ENCODE assay signal across 16 cellular contexts in the genomic region with DNA sequence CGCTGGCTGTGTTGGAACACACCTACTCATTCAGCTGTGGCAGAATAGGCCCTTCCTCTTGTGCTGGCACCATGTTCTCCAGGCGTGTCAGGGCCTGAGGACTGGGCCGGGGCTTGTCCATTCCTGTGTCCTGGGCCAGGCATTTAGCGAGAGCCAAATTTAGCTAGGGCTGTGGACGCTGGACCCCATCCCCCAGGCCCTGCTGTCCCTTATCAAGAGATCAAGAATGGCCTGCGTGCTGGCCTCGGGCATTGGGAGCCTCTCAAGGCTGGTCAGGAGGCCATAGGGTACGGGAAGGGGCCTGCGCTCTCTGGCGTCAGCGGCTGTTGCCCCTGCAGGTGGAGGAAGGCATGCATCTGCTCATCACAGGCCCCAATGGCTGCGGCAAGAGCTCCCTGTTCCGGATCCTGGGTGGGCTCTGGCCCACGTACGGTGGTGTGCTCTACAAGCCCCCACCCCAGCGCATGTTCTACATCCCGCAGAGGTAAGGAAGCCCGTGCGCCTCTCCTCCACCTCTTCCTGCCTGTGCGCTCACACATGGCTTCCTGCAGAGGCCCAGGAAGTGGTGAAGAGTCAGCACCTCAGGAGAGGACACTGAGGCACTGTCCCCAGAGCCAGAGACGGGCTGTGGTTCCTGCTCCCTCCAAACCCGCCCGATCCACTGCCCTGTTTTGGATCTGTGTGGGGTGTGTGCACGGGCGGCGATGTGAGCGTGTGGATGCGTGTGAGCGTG. TPM values are rescaled to one million over a fixed set of nuclear protein-coding genes. Genes with fewer than 3 reads are reported as not detected.
DNase-seq lines count a peak whose midpoint lies in the region; ATAC-seq and TF ChIP-seq lines count a peak whose summit lies in the region.
"Had no signal": no experiment of that assay in that cellular context is flagged by ENCODE, and none has a peak within 500 bp of the region (broad histone marks: within the 10 kb centered on the region; RNA-seq: fewer than 3 reads in every experiment).

No MANE protein-coding gene starts in this region.

- H3K27me3 ChIP-seq in spleen (replicated peaks in 1 of 7) = peaks cover 0 to 7% (median 0%) of the 10 kb centered on the region in 7 donors
- no peaks in the 10 kb centered on the region for H3K27me3 ChIP-seq in stomach
- H3K27me3 ChIP-seq: left lung, tibial nerve had no signal

- TF ChIP-seq POLR2A in spleen (IDR thresholded peaks at IDR 0.05) = no peak
- TF ChIP-seq POLR2A in stomach (IDR thresholded peaks at IDR 0.05) = no peak

- no peaks in the 10 kb centered on the region for H3K27me3 Mint-ChIP-seq in activated naive CD8-positive, alpha-beta T cell
- H3K27me3 Mint-ChIP-seq: naive B cell had no signal

- peak; percentile 25 for DNase-seq in activated naive CD4-positive, alpha-beta T cell treated with Interleukin-2 at 50 U/mL for 16 hours
- no peak for DNase-seq in activated naive CD4-positive, alpha-beta T cell (lab: John Stamatoyannopoulos, UW)
- DNase-seq in spleen (peak; percentile 68), SW480 (ENCODE audit: low spot score) (no peak), stomach (no peak)
- DNase-seq: activated gamma-delta T cell, foreskin fibroblast, left lung, naive B cell, NCI-H187, NCI-H526, WERI-Rb-1 had no signal

- H3K9me3 Mint-ChIP-seq in activated naive CD8-positive, alpha-beta T cell (ENCODE audit: low read depth) = no peaks in the 10 kb centered on the region

- no peak overlapping the region for H3K4me3 Mint-ChIP-seq in activated naive CD8-positive, alpha-beta T cell

- H3K4me1 Mint-ChIP-seq in activated naive CD8-positive, alpha-beta T cell (ENCODE audit: low read depth) = peaks cover 22% of the 10 kb centered on the region

- intact Hi-C loops in spleen (cut with DNase I; ENCODE audit: low total_unique reads) = no loop called here
- intact Hi-C loops in stomach (cut with DNase I; ENCODE audit: low total_unique reads) = no loop called here

- no peak for TF ChIP-seq EP300 in stomach (IDR thresholded peaks at IDR 0.05)

- H3K9me3 ChIP-seq in KOPT-K1 (ENCODE audit: insufficient read depth, low read length, poor library complexity, severe bottlenecking) = no peaks in the 10 kb centered on the region
- H3K9me3 ChIP-seq in spleen = no peaks in the 10 kb centered on the region
- H3K9me3 ChIP-seq in stomach = peaks cover 0 to 4% (median 0%) of the 10 kb centered on the region in 4 donors
- H3K9me3 ChIP-seq: left lung, tibial nerve had no signal

- no peaks in the 10 kb centered on the region; the same call in 1 of the 2 replicates for H3K36me3 ChIP-seq in KOPT-K1 (ENCODE audit: insufficient read depth, low read length)
- H3K36me3 ChIP-seq in spleen = peaks cover 0 to 60% (median 4%) of the 10 kb centered on the region in 6 donors
- H3K36me3 ChIP-seq in stomach = peaks cover 0 to 45% (median 30%) of the 10 kb centered on the region in 4 donors

- H3K27ac Mint-ChIP-seq in activated naive CD8-positive, alpha-beta T cell = peak overlapping the region; percentile 79
- H3K27ac Mint-ChIP-seq: naive B cell had no signal

- no peak overlapping the region for H3K4me3 ChIP-seq in spleen
- no peak overlapping the region for H3K4me3 ChIP-seq in stomach
- H3K4me3 ChIP-seq: left lung, tibial nerve had no signal

- peaks cover 3% of the 10 kb centered on the region for H3K36me3 Mint-ChIP-seq in activated naive CD8-positive, alpha-beta T cell

- peaks cover 0 to 41% (median 9%) of the 10 kb centered on the region in 6 donors for H3K4me1 ChIP-seq in spleen
- peaks cover 4 to 15% (median 9%) of the 10 kb centered on the region in 4 donors for H3K4me1 ChIP-seq in stomach

- TF ChIP-seq CTCF in spleen (IDR thresholded peaks at IDR 0.05 in 8 of 11, conservative IDR thresholded peaks at IDR 0.05 in 3 of 11) (no peak), stomach (IDR thresholded peaks at IDR 0.05) (no peak)

- H3K27ac ChIP-seq in KOPT-K1 (ENCODE audit: low read depth, low read length, poor library complexity, severe bottlenecking) (peak overlapping the region; percentile 87), spleen (no peak overlapping the region), stomach (no peak overlapping the region)
- H3K27ac ChIP-seq: left lung, tibial nerve, WERI-Rb-1 had no signal

- ATAC-seq in GM18867 (IDR thresholded peaks at IDR 0.05; ENCODE audit: unreplicated experiment) = no peak
- ATAC-seq: left lung had no signal

- WGBS in spleen, 5 donors = 78 to 96% (median 84%) methylated on average over 5 to 29 of the region's 29 CpGs
- WGBS in stomach, 5 donors = 87 to 91% (median 88%) methylated on average over 23 to 29 of the region's 29 CpGs

RNA-seq across cellular contexts. Expression of gene ABCD1, which starts 15.3 kb away (rescaled TPM):
- total RNA-seq in spleen = 10 to 100 TPM; 14.9 to 28.1 (median 23.2) TPM
- polyA plus RNA-seq in spleen = 1 to 10 TPM; 5.1 to 9.7 (median 6.9) TPM
- 10 to 100 TPM in 3 of 5 donors, 1 to 10 TPM in 2; 2.4 to 22.3 (median 14.5) TPM for total RNA-seq in stomach
- polyA plus RNA-seq in stomach = 1 to 10 TPM; 3.2 to 3.7 (median 3.4) TPM

RNA-seq across cellular contexts. Expression of gene BCAP31, which starts 15.7 kb away (rescaled TPM):
- total RNA-seq in spleen (100 to 1,000 TPM; 132 to 173 (median 136) TPM), stomach (100 to 1,000 TPM in 1 of 5 donors, 10 to 100 TPM in 3, under 1 TPM in 1; 0.58 to 121 (median 75.9) TPM)
- polyA plus RNA-seq in spleen (100 to 1,000 TPM in 2 of 3 donors, 10 to 100 TPM in 1; 77.3 to 135 (median 108) TPM), stomach (100 to 1,000 TPM in 1 of 3 donors, 10 to 100 TPM in 2; 49.6 to 156 (median 88.0) TPM)

RNA-seq across cellular contexts. Expression of gene PLXNB3, which starts 24.1 kb away (rescaled TPM):
- total RNA-seq in spleen (1 to 10 TPM in 6 of 7 donors, under 1 TPM in 1; 0.68 to 2.8 (median 1.7) TPM), stomach (10 to 100 TPM in 3 of 5 donors, 1 to 10 TPM in 2; 1.8 to 49.2 (median 18.7) TPM)
- polyA plus RNA-seq in spleen (1 to 10 TPM in 1 of 3 donors, under 1 TPM in 2; 0.48 to 1.5 (median 0.49) TPM), stomach (10 to 100 TPM in 1 of 3 donors, 1 to 10 TPM in 2; 5.2 to 11.9 (median 6.0) TPM)

RNA-seq across cellular contexts. Expression of gene SRPK3, which starts 40.9 kb away (rescaled TPM):
- total RNA-seq in spleen (not detected), stomach (1 to 10 TPM in 3 of 5 donors, not detected in 2; 1.1 to 3.6 (median 1.6) TPM)
- polyA plus RNA-seq in spleen (under 1 TPM; 0.03 to 0.26 (median 0.07) TPM), stomach (1 to 10 TPM in 1 of 3 donors, under 1 TPM in 2; 0.35 to 1.7 (median 0.46) TPM)

RNA-seq across cellular contexts. Expression of gene SLC6A8, which starts 52.2 kb away (rescaled TPM):
- total RNA-seq in spleen (10 to 100 TPM in 5 of 7 donors, 1 to 10 TPM in 2; 6.7 to 72.9 (median 14.7) TPM), stomach (10 to 100 TPM; 17.7 to 32.7 (median 19.1) TPM)
- polyA plus RNA-seq in spleen (1 to 10 TPM; 3.2 to 5.3 (median 3.2) TPM), stomach (10 to 100 TPM in 2 of 3 donors, 1 to 10 TPM in 1; 7.3 to 30.9 (median 15.9) TPM)

Comparison
In these comparisons a context has a peak if more than half of its experiments do, and no peak if none do; other contexts are left out.
1. DNase-seq: peak in activated naive CD4-positive, alpha-beta T cell treated with Interleukin-2 at 50 U/mL for 16 hours (single experiment) and spleen (single experiment); none in activated naive CD4-positive, alpha-beta T cell (0 of 4), SW480 (single experiment) and stomach (single experiment).